In the genomic region with DNA sequence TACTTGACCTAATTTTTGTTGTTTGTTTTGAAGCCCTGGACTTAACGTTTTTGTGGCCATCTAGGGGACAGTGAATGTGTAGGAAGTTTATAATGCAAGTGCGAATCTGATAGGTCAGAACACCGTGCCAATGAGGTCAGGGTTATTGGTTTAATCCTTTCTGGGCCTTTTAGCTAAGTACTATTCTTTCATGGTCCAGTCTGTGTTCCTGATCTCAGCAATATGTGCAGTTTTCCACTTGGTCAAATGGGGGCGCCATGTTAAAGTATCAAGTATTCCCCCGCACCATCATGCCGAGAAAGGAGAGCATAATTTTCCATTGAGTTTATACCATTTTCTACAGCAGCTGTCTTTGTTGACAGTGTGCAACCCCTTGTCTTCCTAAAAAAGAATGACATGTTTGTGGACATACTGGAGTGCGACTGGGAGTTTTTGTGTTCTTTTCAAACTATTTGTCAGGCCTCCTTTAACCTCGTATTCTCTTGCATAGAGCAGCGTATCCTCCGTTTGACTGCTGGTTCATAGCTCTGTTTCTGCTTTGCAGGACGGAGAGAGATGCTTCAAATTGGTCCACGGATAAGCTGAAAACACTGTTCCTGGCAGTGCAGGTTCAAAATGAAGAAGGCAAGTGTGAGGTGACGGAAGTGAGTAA, we compare ENCODE assay signal across 1 cellular context.
TF ChIP-seq lines count a peak whose summit lies in the region.

No MANE protein-coding gene starts in this region.

TF ChIP-seq in HCT116, 20 proteins besides CTCF, POLR2A, EP300 and RAD21 (continued from another document):
- TF ChIP-seq, protein P1, sequence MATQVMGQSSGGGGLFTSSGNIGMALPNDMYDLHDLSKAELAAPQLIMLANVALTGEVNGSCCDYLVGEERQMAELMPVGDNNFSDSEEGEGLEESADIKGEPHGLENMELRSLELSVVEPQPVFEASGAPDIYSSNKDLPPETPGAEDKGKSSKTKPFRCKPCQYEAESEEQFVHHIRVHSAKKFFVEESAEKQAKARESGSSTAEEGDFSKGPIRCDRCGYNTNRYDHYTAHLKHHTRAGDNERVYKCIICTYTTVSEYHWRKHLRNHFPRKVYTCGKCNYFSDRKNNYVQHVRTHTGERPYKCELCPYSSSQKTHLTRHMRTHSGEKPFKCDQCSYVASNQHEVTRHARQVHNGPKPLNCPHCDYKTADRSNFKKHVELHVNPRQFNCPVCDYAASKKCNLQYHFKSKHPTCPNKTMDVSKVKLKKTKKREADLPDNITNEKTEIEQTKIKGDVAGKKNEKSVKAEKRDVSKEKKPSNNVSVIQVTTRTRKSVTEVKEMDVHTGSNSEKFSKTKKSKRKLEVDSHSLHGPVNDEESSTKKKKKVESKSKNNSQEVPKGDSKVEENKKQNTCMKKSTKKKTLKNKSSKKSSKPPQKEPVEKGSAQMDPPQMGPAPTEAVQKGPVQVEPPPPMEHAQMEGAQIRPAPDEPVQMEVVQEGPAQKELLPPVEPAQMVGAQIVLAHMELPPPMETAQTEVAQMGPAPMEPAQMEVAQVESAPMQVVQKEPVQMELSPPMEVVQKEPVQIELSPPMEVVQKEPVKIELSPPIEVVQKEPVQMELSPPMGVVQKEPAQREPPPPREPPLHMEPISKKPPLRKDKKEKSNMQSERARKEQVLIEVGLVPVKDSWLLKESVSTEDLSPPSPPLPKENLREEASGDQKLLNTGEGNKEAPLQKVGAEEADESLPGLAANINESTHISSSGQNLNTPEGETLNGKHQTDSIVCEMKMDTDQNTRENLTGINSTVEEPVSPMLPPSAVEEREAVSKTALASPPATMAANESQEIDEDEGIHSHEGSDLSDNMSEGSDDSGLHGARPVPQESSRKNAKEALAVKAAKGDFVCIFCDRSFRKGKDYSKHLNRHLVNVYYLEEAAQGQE (IDR thresholded peaks at IDR 0.05; ENCODE audit: low read depth) = no peak
- TF ChIP-seq ZFX (IDR thresholded peaks at IDR 0.05) = no peak
- no peak for TF ChIP-seq SRF (IDR thresholded peaks at IDR 0.05; ENCODE audit: low read depth)
- no peak for TF ChIP-seq TCF7L2 (IDR thresholded peaks at IDR 0.05; ENCODE audit: borderline replicate concordance, extremely low read depth, insufficient read depth, insufficient read length)
- no peak for TF ChIP-seq CEBPB (IDR thresholded peaks at IDR 0.05; ENCODE audit: low read depth)
